In genomic region chr1:17759114-17759513, GRCh38 we compare ENCODE assay signal across 1 cellular context.
TF ChIP-seq lines count a peak whose summit lies in the region.

No MANE protein-coding gene starts in this region.

TF ChIP-seq in WTC11, 78 proteins besides CTCF, POLR2A, EP300 and RAD21 (continued from another document):
- no peak for TF ChIP-seq JAZF1 (CRISPR knock-in tag; IDR thresholded peaks at IDR 0.05)
- no peak for TF ChIP-seq OVOL2 (CRISPR knock-in tag; IDR thresholded peaks at IDR 0.05; ENCODE audit: borderline replicate concordance)
- TF ChIP-seq NFYB (CRISPR knock-in tag; conservative IDR thresholded peaks at IDR 0.05; ENCODE audit: low read depth), result no peak
- TF ChIP-seq FOXJ3 (CRISPR knock-in tag; IDR thresholded peaks at IDR 0.05; ENCODE audit: borderline replicate concordance), result no peak
- TF ChIP-seq TEAD4 (CRISPR knock-in tag; IDR thresholded peaks at IDR 0.05), result no peak
- TF ChIP-seq E2F1 (CRISPR knock-in tag; IDR thresholded peaks at IDR 0.05), result 0 out of 2 replicates have a peak, but pooled peaks have one; percentile 31
- TF ChIP-seq NFATC4 (CRISPR knock-in tag; IDR thresholded peaks at IDR 0.05), result no peak
- TF ChIP-seq ZNF396 (CRISPR knock-in tag; IDR thresholded peaks at IDR 0.05; ENCODE audit: borderline replicate concordance), result no peak
- no peak for TF ChIP-seq ZNF263 (CRISPR knock-in tag; IDR thresholded peaks at IDR 0.05; ENCODE audit: low read depth)
- no peak for TF ChIP-seq CDX4 (CRISPR knock-in tag; IDR thresholded peaks at IDR 0.05; ENCODE audit: borderline replicate concordance)
- no peak for TF ChIP-seq CREB1 (CRISPR knock-in tag; IDR thresholded peaks at IDR 0.05)
- no peak for TF ChIP-seq GRHL2 (CRISPR knock-in tag; IDR thresholded peaks at IDR 0.05; ENCODE audit: insufficient replicate concordance, severe bottlenecking)
- no peak for TF ChIP-seq ELF4 (CRISPR knock-in tag; IDR thresholded peaks at IDR 0.05; ENCODE audit: low read depth)
- TF ChIP-seq AR (CRISPR knock-in tag; IDR thresholded peaks at IDR 0.05), result no peak
- TF ChIP-seq ATF6 (CRISPR knock-in tag; IDR thresholded peaks at IDR 0.05), result no peak
- no peak for TF ChIP-seq MXD4 (CRISPR knock-in tag; IDR thresholded peaks at IDR 0.05; ENCODE audit: borderline replicate concordance)
- no peak for TF ChIP-seq MLX (CRISPR knock-in tag; IDR thresholded peaks at IDR 0.05)
- no peak for TF ChIP-seq ZNF425 (CRISPR knock-in tag; conservative IDR thresholded peaks at IDR 0.05)
- peak; percentile 65 for TF ChIP-seq FOXP1 (CRISPR knock-in tag; IDR thresholded peaks at IDR 0.05; ENCODE audit: borderline replicate concordance)
- no peak for TF ChIP-seq ZNF121 (CRISPR knock-in tag; IDR thresholded peaks at IDR 0.05)
- TF ChIP-seq ZSCAN18 (CRISPR knock-in tag; IDR thresholded peaks at IDR 0.05), result no peak
- TF ChIP-seq GTF2I (CRISPR knock-in tag; conservative IDR thresholded peaks at IDR 0.05), result peak; percentile 84; the same call in 1 of the 2 replicates
- TF ChIP-seq STAT6 (CRISPR knock-in tag; conservative IDR thresholded peaks at IDR 0.05; ENCODE audit: low read depth), result no peak
- TF ChIP-seq SOX15 (CRISPR knock-in tag; IDR thresholded peaks at IDR 0.05), result no peak
- TF ChIP-seq ZNF281 (CRISPR knock-in tag; IDR thresholded peaks at IDR 0.05), result 0 out of 2 replicates have a peak, but pooled peaks have one; percentile 35
- TF ChIP-seq ESRRA (CRISPR knock-in tag; IDR thresholded peaks at IDR 0.05; ENCODE audit: borderline replicate concordance), result no peak
- no peak for TF ChIP-seq NFE2L1 (CRISPR knock-in tag; IDR thresholded peaks at IDR 0.05)
- TF ChIP-seq ETV6 (CRISPR knock-in tag; IDR thresholded peaks at IDR 0.05), result 0 out of 2 replicates have a peak, but pooled peaks have one; percentile 36
- no peak for TF ChIP-seq JUN (CRISPR knock-in tag; IDR thresholded peaks at IDR 0.05)
- peak; percentile 75; the same call in 1 of the 2 replicates for TF ChIP-seq USF1 (CRISPR knock-in tag; IDR thresholded peaks at IDR 0.05)
- no peak for TF ChIP-seq ZNF232 (CRISPR knock-in tag; IDR thresholded peaks at IDR 0.05)
